In the genomic region with DNA sequence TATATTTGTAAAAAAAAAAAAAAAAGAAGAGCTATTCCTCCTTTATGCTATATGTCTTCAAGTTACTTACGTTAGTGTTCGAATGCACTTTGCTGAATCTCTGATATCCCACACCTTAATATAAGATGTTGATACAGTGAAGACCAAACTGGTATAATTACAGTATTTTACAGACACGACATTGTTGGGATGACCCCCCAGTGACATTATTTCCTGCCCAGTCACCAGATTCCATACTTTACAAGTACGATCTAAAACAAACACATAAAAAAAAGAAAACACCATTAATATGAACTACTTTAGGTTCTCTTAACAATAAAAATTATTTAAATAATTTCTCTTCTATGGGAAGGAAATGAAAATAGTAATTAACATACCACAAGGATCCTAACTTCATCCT, we compare ENCODE assay signal across 9 cellular contexts.
"Had no signal": no experiment of that assay in that cellular context is flagged by ENCODE, and none has a peak within 500 bp of the region (broad histone marks: within the 10 kb centered on the region; RNA-seq: fewer than 3 reads in every experiment).

No MANE protein-coding gene starts in this region.

- FAIRE-seq: H1, H54, HepG2 had no signal

- ATAC-seq: GM23338, HepG2 had no signal

- DNase-seq: H9, HCEC 1CT, KBM-7 had no signal

- H3K27me3 Mint-ChIP-seq: IgD-negative memory B cell had no signal

- H3K4me2 ChIP-seq: GM23338 had no signal

- H2AFZ ChIP-seq: GM23338 had no signal

- H3K27ac ChIP-seq: HL-60 had no signal

- H3K9me3 Mint-ChIP-seq: GM23338, H9 had no signal

- H3K27ac Mint-ChIP-seq: GM23338, IgD-negative memory B cell had no signal

- H3K4me3 ChIP-seq: GM23338 had no signal

- H3K4me3 Mint-ChIP-seq: GM23338, H9, IgD-negative memory B cell had no signal

- H3K4me1 Mint-ChIP-seq: GM23338, H9, IgD-negative memory B cell had no signal
